Comparison of ENCODE assay signal across 38 cellular contexts in the genomic region with DNA sequence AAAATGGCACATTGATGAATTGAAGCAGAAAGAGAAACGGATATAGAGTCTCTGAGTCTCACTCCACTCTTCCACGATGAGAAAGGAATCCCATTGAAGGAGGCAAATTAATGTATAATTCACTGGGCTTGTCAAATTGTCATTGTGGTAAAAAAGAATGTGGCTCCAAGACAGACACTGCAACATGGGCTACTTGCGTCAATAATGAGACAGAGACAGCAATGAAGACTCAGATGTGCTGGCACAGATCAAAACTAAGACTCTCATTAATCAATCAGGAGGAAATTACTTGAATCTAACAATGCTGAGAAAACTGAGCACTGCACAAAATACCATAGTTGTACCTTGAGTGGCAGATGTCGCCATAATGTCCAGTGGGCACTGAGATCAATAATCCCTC.
"Had no signal": no experiment of that assay in that cellular context is flagged by ENCODE, and none has a peak within 500 bp of the region (broad histone marks: within the 10 kb centered on the region; RNA-seq: fewer than 3 reads in every experiment).

No MANE protein-coding gene starts in this region.

- H3K36me3 ChIP-seq: adrenal gland, brain microvascular endothelial cell, breast epithelium had no signal

- FAIRE-seq: astrocyte, TTC549 had no signal

- H3K27ac ChIP-seq: adrenal gland, body of pancreas, brain microvascular endothelial cell, breast epithelium, VCaP had no signal

- H3K4me1 Mint-ChIP-seq: activated B cell treated with CpG ODN at 0.5 μM for 24 hours; activated CD4-positive, alpha-beta T cell treated with anti-CD3 and anti-CD28 coated beads, Interleukin-2, amount 10 ng/mL, durations not matched to agents 24 days and 14 days; activated naive CD8-positive, alpha-beta T cell treated with anti-CD3 and anti-CD28 coated beads for 36 hours; activated T-helper 17 cell treated with anti-CD3 and anti-CD28 coated beads, Interleukin-2, amount 50 U/mL, for 72 hours had no signal

- H3K27me3 Mint-ChIP-seq: activated B cell treated with CpG ODN at 0.5 μM for 24 hours; activated CD4-positive, alpha-beta memory T cell treated with anti-CD3 and anti-CD28 coated beads for 36 hours; activated CD4-positive, alpha-beta T cell treated with anti-CD3 and anti-CD28 coated beads, Interleukin-2, amount 10 ng/mL, durations not matched to agents 24 days and 14 days; activated CD8-positive, alpha-beta T cell treated with anti-CD3 and anti-CD28 coated beads for 36 hours; activated naive CD8-positive, alpha-beta T cell treated with anti-CD3 and anti-CD28 coated beads for 36 hours; activated T-helper 17 cell treated with anti-CD3 and anti-CD28 coated beads, Interleukin-2, amount 50 U/mL, for 72 hours had no signal

- H3K9me3 ChIP-seq: adrenal gland, body of pancreas, breast epithelium had no signal

- DNase-seq: activated B cell treated with CpG ODN at 0.5 μM for 24 hours; activated CD4-positive, alpha-beta memory T cell treated with anti-CD3 and anti-CD28 coated beads for 36 hours; activated CD4-positive, alpha-beta T cell treated with anti-CD3 and anti-CD28 coated beads for 4 hours; activated CD4-positive, alpha-beta T cell treated with anti-CD3 and anti-CD28 coated beads, Interleukin-2, amount 10 ng/mL, durations not matched to agents 24 days and 14 days; activated CD4-positive, alpha-beta T cell treated with anti-CD3 and anti-CD28 coated beads, Interleukin-2, amount 50 U/mL, for 1 hour; activated CD4-positive, alpha-beta T cell treated with anti-CD3 and anti-CD28 coated beads, Interleukin-2, amount 50 U/mL, for 4 hours; activated CD4-positive, CD25-positive, alpha-beta regulatory T cell treated with anti-CD3 and anti-CD28 coated beads, Interleukin-2, amount 50 U/mL, for 72 hours; activated CD8-positive, alpha-beta memory T cell treated with anti-CD3 and anti-CD28 coated beads, Interleukin-2, amount 50 U/mL, for 4 hours; activated CD8-positive, alpha-beta T cell treated with anti-CD3 and anti-CD28 coated beads for 36 hours; activated effector memory CD4-positive, alpha-beta T cell treated with anti-CD3 and anti-CD28 coated beads, Interleukin-2, amount 50 U/mL, for 16 hours; activated gamma-delta T cell treated with Interleukin-2 at 50 U/mL for 16 hours; activated naive CD4-positive, alpha-beta T cell; activated naive CD4-positive, alpha-beta T cell treated with anti-CD3 and anti-CD28 coated beads for 36 hours; activated naive CD4-positive, alpha-beta T cell treated with anti-CD3 and anti-CD28 coated beads, Interleukin-2, amount 50 U/mL, for 16 hours; activated naive CD8-positive, alpha-beta T cell treated with anti-CD3 and anti-CD28 coated beads for 36 hours; activated T-cell treated with anti-CD3 and anti-CD28 coated beads for 4 hours; activated T-cell treated with anti-CD3 and anti-CD28 coated beads, Interleukin-2, amount 50 U/mL, for 1 hour; activated T-cell treated with anti-CD3 and anti-CD28 coated beads, Interleukin-2, amount 50 U/mL, for 4 hours; activated T-cell treated with anti-CD3 and anti-CD28 coated beads, Interleukin-2, amount 50 U/mL, for 72 hours; adrenal gland; amniotic stem cell; aorta; body of pancreas; brain microvascular endothelial cell; central memory CD4-positive, alpha-beta T cell; cerebellar nuclear complex; T-helper 1 cell; T-helper 2 cell; T-helper 9 cell had no signal

- H3K36me3 Mint-ChIP-seq: activated CD4-positive, alpha-beta memory T cell treated with anti-CD3 and anti-CD28 coated beads for 36 hours; activated naive CD4-positive, alpha-beta T cell treated with anti-CD3 and anti-CD28 coated beads, Interleukin-2, amount 50 U/mL, for 72 hours; activated naive CD8-positive, alpha-beta T cell treated with anti-CD3 and anti-CD28 coated beads for 36 hours had no signal

- H3K27me3 ChIP-seq: adrenal gland, body of pancreas, brain microvascular endothelial cell, breast epithelium had no signal

- H3K4me3 Mint-ChIP-seq: activated B cell treated with CpG ODN at 0.5 μM for 24 hours; activated CD4-positive, alpha-beta memory T cell treated with anti-CD3 and anti-CD28 coated beads for 36 hours; activated CD4-positive, alpha-beta T cell treated with anti-CD3 and anti-CD28 coated beads, Interleukin-2, amount 10 ng/mL, durations not matched to agents 24 days and 14 days; activated CD8-positive, alpha-beta T cell treated with anti-CD3 and anti-CD28 coated beads for 36 hours; activated naive CD4-positive, alpha-beta T cell treated with anti-CD3 and anti-CD28 coated beads for 36 hours; activated naive CD8-positive, alpha-beta T cell treated with anti-CD3 and anti-CD28 coated beads for 36 hours; activated T-cell treated with anti-CD3 and anti-CD28 coated beads, Interleukin-2, amount 50 U/mL, for 4 hours; activated T-cell treated with anti-CD3 and anti-CD28 coated beads, Interleukin-2, amount 50 U/mL, for 72 hours; activated T-helper 1 cell treated with anti-CD3 and anti-CD28 coated beads, Interleukin-12 subunit alpha, Interleukin-12 subunit beta, Interleukin-2, Interleukin-4 antibody, amounts not matched to agents 30 ng/mL and 10 ng/mL and 1 ng/mL, durations not matched to agents 14 hours and 24 hours and 36 hours; activated T-helper 17 cell treated with anti-CD3 and anti-CD28 coated beads, Interleukin-2, amount 50 U/mL, for 72 hours; T-helper 1 cell treated with Interleukin-12 subunit alpha and Interleukin-12 subunit beta and Interleukin-4 antibody, amounts not matched to agents 30 μg/mL and 1 μg/mL, for 36 hours; T-helper 2 cell treated with Interferon-gamma antibody and Interleukin-4, amounts not matched to agents 5 μg/mL and 100 μg/mL, for 36 hours had no signal

- H3K9me3 Mint-ChIP-seq: activated B cell treated with CpG ODN at 0.5 μM for 24 hours; activated CD4-positive, alpha-beta T cell treated with anti-CD3 and anti-CD28 coated beads, Interleukin-2, amount 10 ng/mL, durations not matched to agents 24 days and 14 days had no signal

- H3K27ac Mint-ChIP-seq: activated B cell treated with CpG ODN at 0.5 μM for 24 hours; activated CD4-positive, alpha-beta memory T cell treated with anti-CD3 and anti-CD28 coated beads for 36 hours; activated CD4-positive, alpha-beta T cell treated with anti-CD3 and anti-CD28 coated beads, Interleukin-2, amount 10 ng/mL, durations not matched to agents 24 days and 14 days; activated CD8-positive, alpha-beta T cell treated with anti-CD3 and anti-CD28 coated beads for 36 hours; activated naive CD4-positive, alpha-beta T cell treated with anti-CD3 and anti-CD28 coated beads for 36 hours; activated naive CD4-positive, alpha-beta T cell treated with anti-CD3 and anti-CD28 coated beads, Interleukin-2, amount 50 U/mL, for 72 hours; activated naive CD8-positive, alpha-beta T cell treated with anti-CD3 and anti-CD28 coated beads for 36 hours; activated T-cell treated with anti-CD3 and anti-CD28 coated beads, Interleukin-2, amount 50 U/mL, for 72 hours; activated T-helper 1 cell treated with anti-CD3 and anti-CD28 coated beads, Interleukin-12 subunit alpha, Interleukin-12 subunit beta, Interleukin-2, Interleukin-4 antibody, amounts not matched to agents 30 ng/mL and 10 ng/mL and 1 ng/mL, durations not matched to agents 14 hours and 24 hours and 36 hours; activated T-helper 17 cell treated with anti-CD3 and anti-CD28 coated beads, Interleukin-2, amount 50 U/mL, for 72 hours; T-helper 1 cell treated with Interleukin-12 subunit alpha and Interleukin-12 subunit beta and Interleukin-4 antibody, amounts not matched to agents 30 μg/mL and 1 μg/mL, for 36 hours; T-helper 2 cell treated with Interferon-gamma antibody and Interleukin-4, amounts not matched to agents 5 μg/mL and 100 μg/mL, for 36 hours had no signal

- ATAC-seq: activated CD8-positive, alpha-beta T cell treated with anti-CD3 and anti-CD28 coated beads for 36 hours; activated naive CD4-positive, alpha-beta T cell treated with anti-CD3 and anti-CD28 coated beads, Interleukin-2, amount 50 U/mL, for 72 hours; activated T-cell treated with anti-CD3 and anti-CD28 coated beads, Interleukin-2, amount 50 U/mL, for 4 hours; activated T-cell treated with anti-CD3 and anti-CD28 coated beads, Interleukin-2, amount 50 U/mL, for 72 hours; activated T-helper 17 cell treated with anti-CD3 and anti-CD28 coated beads, Interleukin-2, amount 50 U/mL, for 72 hours; body of pancreas had no signal

- H3K4me1 ChIP-seq: adrenal gland, body of pancreas, breast epithelium had no signal

- H3K4me3 ChIP-seq: adrenal gland, body of pancreas, breast epithelium had no signal
